In genomic region chr5:136058031-136058971, GRCh38 we compare ENCODE assay signal across 1 cellular context.
A peak's percentile ranks its signal among the peaks of the same experiment; 100 is the strongest.
TF ChIP-seq lines count a peak whose summit lies in the region.

No MANE protein-coding gene starts in this region.

TF ChIP-seq in A549, 52 proteins besides CTCF, POLR2A, EP300 and RAD21 (continued from another document):
- no peak for TF ChIP-seq HEYL (CRISPR knock-in tag; IDR thresholded peaks at IDR 0.05)
- no peak for TF ChIP-seq REST (IDR thresholded peaks at IDR 0.05)
- TF ChIP-seq ZC3H11A (IDR thresholded peaks at IDR 0.05), result no peak
- TF ChIP-seq JUNB (IDR thresholded peaks at IDR 0.05), result peak; percentile 99
- TF ChIP-seq ZNF302 (CRISPR knock-in tag; IDR thresholded peaks at IDR 0.05), result no peak
- no peak for TF ChIP-seq EHMT2 (IDR thresholded peaks at IDR 0.05; ENCODE audit: low read depth)
- no peak for TF ChIP-seq HMGXB4 (CRISPR knock-in tag; IDR thresholded peaks at IDR 0.05; ENCODE audit: borderline replicate concordance)
- TF ChIP-seq SMC3 (IDR thresholded peaks at IDR 0.05), result peak; percentile 66
- no peak for TF ChIP-seq NFE2L2 (conservative IDR thresholded peaks at IDR 0.05; ENCODE audit: low read length)
- peak; percentile 88 for TF ChIP-seq MAX (IDR thresholded peaks at IDR 0.05)
- TF ChIP-seq RCOR1 (IDR thresholded peaks at IDR 0.05; ENCODE audit: low read depth, low read length), result no peak
- TF ChIP-seq CBX2 (IDR thresholded peaks at IDR 0.05; ENCODE audit: borderline replicate concordance, low read depth), result no peak
- no peak for TF ChIP-seq RFX5 (IDR thresholded peaks at IDR 0.05)
- TF ChIP-seq HES2 (IDR thresholded peaks at IDR 0.05), result peak; percentile 95
- TF ChIP-seq KDM5A (IDR thresholded peaks at IDR 0.05), result no peak
- peak; percentile 89; the same call in 1 of the 2 replicates for TF ChIP-seq FOXS1 (CRISPR knock-in tag; IDR thresholded peaks at IDR 0.05)
